1 cellular context compared by ENCODE assay signal in genomic region chr1:167503626-167504458, GRCh38.
TF ChIP-seq lines count a peak whose summit lies in the region.

No MANE protein-coding gene starts in this region.

TF ChIP-seq in HEK293, 187 proteins besides CTCF, POLR2A, EP300 and RAD21 (continued from another document):
- TF ChIP-seq ZNF518A (tag by site-specific recombination; conservative IDR thresholded peaks at IDR 0.05; ENCODE audit: low read depth) (no peak), ZNF513 (tag by site-specific recombination; IDR thresholded peaks at IDR 0.05) (no peak), TRIM28 (IDR thresholded peaks at IDR 0.05; ENCODE audit: borderline replicate concordance, low read length) (0 out of 2 replicates have a peak, but pooled peaks have one; percentile 45), ZNF26 (tag by site-specific recombination; IDR thresholded peaks at IDR 0.05) (no peak), ZIC2 (tag by site-specific recombination; IDR thresholded peaks at IDR 0.05) (peak; percentile 34), ZNF707 (tag by site-specific recombination; IDR thresholded peaks at IDR 0.05) (no peak), ZNF146 (tag by site-specific recombination; IDR thresholded peaks at IDR 0.05) (no peak)
